30 cellular contexts compared by ENCODE assay signal in genomic region chr1:37089750-37090149, GRCh38. TPM values are rescaled to one million over a fixed set of nuclear protein-coding genes. Genes with fewer than 3 reads are reported as not detected.
"Had no signal": no experiment of that assay in that cellular context is flagged by ENCODE, and none has a peak within 500 bp of the region (broad histone marks: within the 10 kb centered on the region; RNA-seq: fewer than 3 reads in every experiment).

No MANE protein-coding gene starts in this region.

- H3K27ac ChIP-seq: adrenal gland, body of pancreas, foreskin keratinocyte, gastrocnemius medialis, heart left ventricle had no signal

- H3K4me3 Mint-ChIP-seq: activated CD8-positive, alpha-beta T cell treated with anti-CD3 and anti-CD28 coated beads for 36 hours; activated naive CD4-positive, alpha-beta T cell treated with anti-CD3 and anti-CD28 coated beads for 36 hours; activated naive CD4-positive, alpha-beta T cell treated with anti-CD3 and anti-CD28 coated beads, Interleukin-2, amount 50 U/mL, for 24 hours; activated naive CD8-positive, alpha-beta T cell treated with anti-CD3 and anti-CD28 coated beads for 36 hours; activated naive CD8-positive, alpha-beta T cell treated with anti-CD3 and anti-CD28 coated beads, Interleukin-2, amount 50 U/mL, for 24 hours; activated T-cell treated with anti-CD3 and anti-CD28 coated beads, Interleukin-2, amount 50 U/mL, for 4 hours; activated T-helper 17 cell treated with anti-CD3 and anti-CD28 coated beads, Interleukin-2, amount 50 U/mL, for 72 hours had no signal

- H3K9me3 Mint-ChIP-seq: activated CD8-positive, alpha-beta T cell treated with anti-CD3 and anti-CD28 coated beads for 36 hours; activated naive CD4-positive, alpha-beta T cell treated with anti-CD3 and anti-CD28 coated beads for 36 hours; activated naive CD4-positive, alpha-beta T cell treated with anti-CD3 and anti-CD28 coated beads, Interleukin-2, amount 50 U/mL, for 24 hours; activated naive CD8-positive, alpha-beta T cell treated with anti-CD3 and anti-CD28 coated beads for 36 hours; activated naive CD8-positive, alpha-beta T cell treated with anti-CD3 and anti-CD28 coated beads, Interleukin-2, amount 50 U/mL, for 24 hours; activated T-cell treated with anti-CD3 and anti-CD28 coated beads, Interleukin-2, amount 50 U/mL, for 4 hours; activated T-helper 17 cell treated with anti-CD3 and anti-CD28 coated beads, Interleukin-2, amount 50 U/mL, for 72 hours had no signal

- DNase-seq: activated CD4-positive, alpha-beta T cell treated with anti-CD3 and anti-CD28 coated beads for 48 hours; activated CD4-positive, alpha-beta T cell treated with anti-CD3 and anti-CD28 coated beads, Interleukin-2, amount 50 U/mL, for 1 hour; activated CD4-positive, alpha-beta T cell treated with anti-CD3 and anti-CD28 coated beads, Interleukin-2, amount 50 U/mL, for 48 hours; activated CD8-positive, alpha-beta memory T cell treated with anti-CD3 and anti-CD28 coated beads for 24 hours; activated CD8-positive, alpha-beta T cell treated with anti-CD3 and anti-CD28 coated beads for 36 hours; activated effector memory CD4-positive, alpha-beta T cell treated with Interleukin-2 at 50 U/mL for 16 hours; activated gamma-delta T cell treated with Interleukin-2 at 50 U/mL for 16 hours; activated naive CD4-positive, alpha-beta T cell treated with anti-CD3 and anti-CD28 coated beads for 36 hours; activated naive CD8-positive, alpha-beta T cell treated with anti-CD3 and anti-CD28 coated beads for 36 hours; activated naive CD8-positive, alpha-beta T cell treated with anti-CD3 and anti-CD28 coated beads, Interleukin-2, amount 50 U/mL, for 24 hours; activated T-cell treated with anti-CD3 and anti-CD28 coated beads, Interleukin-2, amount 50 U/mL, for 4 hours; adrenal gland; amygdala; aorta; body of pancreas; caudate nucleus; effector CD8-positive, alpha-beta T cell; foreskin keratinocyte; gastrocnemius medialis; glutamatergic neuron; heart left ventricle; T-helper 2 cell had no signal

- H3K27me3 ChIP-seq: body of pancreas, foreskin keratinocyte, gastrocnemius medialis had no signal

- H3K4me1 ChIP-seq: adrenal gland, body of pancreas, foreskin keratinocyte, gastrocnemius medialis, heart left ventricle had no signal

- H3K36me3 Mint-ChIP-seq: activated naive CD4-positive, alpha-beta T cell treated with anti-CD3 and anti-CD28 coated beads, Interleukin-2, amount 50 U/mL, for 24 hours; activated naive CD8-positive, alpha-beta T cell treated with anti-CD3 and anti-CD28 coated beads for 36 hours had no signal

- H3K9me3 ChIP-seq: adrenal gland, body of pancreas, gastrocnemius medialis, heart left ventricle had no signal

- FAIRE-seq: colon had no signal

- H3K4me1 Mint-ChIP-seq: activated naive CD4-positive, alpha-beta T cell treated with anti-CD3 and anti-CD28 coated beads, Interleukin-2, amount 50 U/mL, for 24 hours; activated naive CD8-positive, alpha-beta T cell treated with anti-CD3 and anti-CD28 coated beads for 36 hours; activated naive CD8-positive, alpha-beta T cell treated with anti-CD3 and anti-CD28 coated beads, Interleukin-2, amount 50 U/mL, for 24 hours; activated T-helper 17 cell treated with anti-CD3 and anti-CD28 coated beads, Interleukin-2, amount 50 U/mL, for 72 hours had no signal

- ATAC-seq: activated CD8-positive, alpha-beta T cell treated with anti-CD3 and anti-CD28 coated beads for 36 hours; activated naive CD8-positive, alpha-beta T cell treated with anti-CD3 and anti-CD28 coated beads, Interleukin-2, amount 50 U/mL, for 24 hours; activated T-cell treated with anti-CD3 and anti-CD28 coated beads, Interleukin-2, amount 50 U/mL, for 4 hours; activated T-helper 17 cell treated with anti-CD3 and anti-CD28 coated beads, Interleukin-2, amount 50 U/mL, for 72 hours; body of pancreas; esophagus mucosa; foreskin keratinocyte; gastrocnemius medialis; heart left ventricle had no signal

- H3K27ac Mint-ChIP-seq: activated CD8-positive, alpha-beta T cell treated with anti-CD3 and anti-CD28 coated beads for 36 hours; activated naive CD4-positive, alpha-beta T cell treated with anti-CD3 and anti-CD28 coated beads for 36 hours; activated naive CD4-positive, alpha-beta T cell treated with anti-CD3 and anti-CD28 coated beads, Interleukin-2, amount 50 U/mL, for 24 hours; activated naive CD8-positive, alpha-beta T cell treated with anti-CD3 and anti-CD28 coated beads for 36 hours; activated naive CD8-positive, alpha-beta T cell treated with anti-CD3 and anti-CD28 coated beads, Interleukin-2, amount 50 U/mL, for 24 hours; activated T-helper 17 cell treated with anti-CD3 and anti-CD28 coated beads, Interleukin-2, amount 50 U/mL, for 72 hours had no signal

- H3K36me3 ChIP-seq: adrenal gland, gastrocnemius medialis, heart left ventricle had no signal

- H3K4me3 ChIP-seq: adrenal gland, body of pancreas, gastrocnemius medialis, heart left ventricle had no signal

RNA-seq across cellular contexts. Expression of gene GRIK3, which starts 55.4 kb away (rescaled TPM):
- total RNA-seq: activated CD8-positive, alpha-beta T cell treated with anti-CD3 and anti-CD28 coated beads for 36 hours; activated naive CD4-positive, alpha-beta T cell treated with anti-CD3 and anti-CD28 coated beads for 36 hours; activated naive CD8-positive, alpha-beta T cell treated with anti-CD3 and anti-CD28 coated beads for 36 hours; activated T-cell treated with anti-CD3 and anti-CD28 coated beads, Interleukin-2, amount 50 U/mL, for 4 hours; activated T-helper 17 cell treated with anti-CD3 and anti-CD28 coated beads, Interleukin-2, amount 50 U/mL, for 72 hours; chondrocyte; dermis microvascular lymphatic vessel endothelial cell; epithelial cell of proximal tubule; foreskin keratinocyte; T-helper 1 cell treated with Interleukin-12 subunit alpha and Interleukin-12 subunit beta and Interleukin-4 antibody, amounts not matched to agents 30 ng/mL and 1 ng/mL, for 36 hours had no signal
